ENCODE assay signal across 8 cellular contexts in genomic region chr15:90315276-90315982, GRCh38. TPM values are rescaled to one million over a fixed set of nuclear protein-coding genes. Genes with fewer than 3 reads are reported as not detected.
DNase-seq lines count a peak whose midpoint lies in the region; ATAC-seq and TF ChIP-seq lines count a peak whose summit lies in the region.
"Had no signal": no experiment of that assay in that cellular context is flagged by ENCODE, and none has a peak within 500 bp of the region (broad histone marks: within the 10 kb centered on the region; RNA-seq: fewer than 3 reads in every experiment).

No MANE protein-coding gene starts in this region.

- H3K27me3 Mint-ChIP-seq in activated T-cell treated with anti-CD3 and anti-CD28 coated beads, Interleukin-2, amount 50 U/mL, for 72 hours (ENCODE audit: low read depth): no peaks in the 10 kb centered on the region

- peak overlapping the region; percentile 12; the same call in 1 of the 2 replicates for H3K4me2 ChIP-seq in PC-3 (ENCODE audit: low read length)

- TF ChIP-seq CTCF in PC-3 (conservative IDR thresholded peaks at IDR 0.05; ENCODE audit: low read depth, low read length) (no peak), fibroblast of mammary gland (conservative IDR thresholded peaks at IDR 0.05; ENCODE audit: control insufficient read depth, insufficient read depth, low read depth, low read length) (no peak), mucosa of descending colon (IDR thresholded peaks at IDR 0.05) (no peak)

- no peak overlapping the region for H2AFZ ChIP-seq in PC-3 (ENCODE audit: low read length)

- H3K27ac ChIP-seq in PC-3 (ENCODE audit: low read length): peak overlapping the region; percentile 62

- no peak overlapping the region for H3K27ac Mint-ChIP-seq in activated T-cell treated with anti-CD3 and anti-CD28 coated beads, Interleukin-2, amount 50 U/mL, for 72 hours

- no peaks in the 10 kb centered on the region for H3K9me2 ChIP-seq in PC-3 (replicated peaks; ENCODE audit: low read length)

- H3K4me1 Mint-ChIP-seq in activated T-cell treated with anti-CD3 and anti-CD28 coated beads, Interleukin-2, amount 50 U/mL, for 72 hours (ENCODE audit: low read depth): peaks cover 22% of the 10 kb centered on the region

- BruUV-seq in PC-3 (replicated peaks; lab: Mats Ljungman, UMichigan): no TSS peak

- H3K4me3 ChIP-seq in PC-3 (ENCODE audit: low read length): no peak overlapping the region
- H3K4me3 ChIP-seq in fibroblast of mammary gland (ENCODE audit: control insufficient read depth, low read depth, low read length): no peak overlapping the region
- no peak overlapping the region for H3K4me3 ChIP-seq in mucosa of descending colon

- POLR2A ChIA-PET in PC-3 (lab: Charles Lee; ENCODE audit: unreplicated experiment): no interaction called here

- intact Hi-C loops in PC-3 (cut with micrococcal nuclease) (no loop called here), mucosa of descending colon (cut with DNase I, micrococcal nuclease) (no loop called here)

- no peaks in the 10 kb centered on the region for H3K36me3 Mint-ChIP-seq in activated T-cell treated with anti-CD3 and anti-CD28 coated beads, Interleukin-2, amount 50 U/mL, for 72 hours (ENCODE audit: insufficient read depth in 2 of 2)

- CTCF ChIA-PET in PC-3 (lab: Charles Lee): no interaction called here

- H3K36me3 ChIP-seq in PC-3 (ENCODE audit: low read depth, low read length) (no peaks in the 10 kb centered on the region), mucosa of descending colon (ENCODE audit: low read depth) (no peaks in the 10 kb centered on the region)

- H3K79me2 ChIP-seq in PC-3 (ENCODE audit: low read length): no peaks in the 10 kb centered on the region

- no peaks in the 10 kb centered on the region for H3K9me3 ChIP-seq in PC-3 (ENCODE audit: low read length)
- H3K9me3 ChIP-seq in mucosa of descending colon: no peaks in the 10 kb centered on the region

- DNase-seq in PC-3: peak; percentile 47
- peak; percentile 95 for DNase-seq in fibroblast of mammary gland (ENCODE audit: low read depth)
- peak; percentile 68 to 80 (median 77) for DNase-seq in mucosa of descending colon
- DNase-seq in ureter (ENCODE audit: low spot score): peak; percentile 85
- no peak for DNase-seq in activated T-cell treated with anti-CD3 and anti-CD28 coated beads, Interleukin-2, amount 50 U/mL, for 72 hours
- DNase-seq: activated T-cell treated with anti-CD3 and anti-CD28 coated beads, Interleukin-2, amount 50 U/mL, for 1 hour had no signal

- no peaks in the 10 kb centered on the region for H3K9me3 Mint-ChIP-seq in activated T-cell treated with anti-CD3 and anti-CD28 coated beads, Interleukin-2, amount 50 U/mL, for 72 hours

- H3K27me3 ChIP-seq in PC-3 (ENCODE audit: low read length): no peaks in the 10 kb centered on the region

- no peaks in the 10 kb centered on the region for H3F3A ChIP-seq in PC-3 (ENCODE audit: low read length, unreplicated experiment)

- ATAC-seq in PC-3 (peak; percentile 34; the same call in 1 of the 2 replicates), mucosa of descending colon (peak; percentile 87), HG02870 (IDR thresholded peaks at IDR 0.05; ENCODE audit: unreplicated experiment) (no peak), HG03135 (IDR thresholded peaks at IDR 0.05; ENCODE audit: unreplicated experiment) (no peak)
- no peak for ATAC-seq in activated T-cell treated with anti-CD3 and anti-CD28 coated beads, Interleukin-2, amount 50 U/mL, for 72 hours (replicated peaks in 1 of 2)

- no peak overlapping the region for H3K4me3 Mint-ChIP-seq in activated T-cell treated with anti-CD3 and anti-CD28 coated beads, Interleukin-2, amount 50 U/mL, for 72 hours

- no peaks in the 10 kb centered on the region for H4K20me1 ChIP-seq in PC-3 (ENCODE audit: low read length)

- no peak overlapping the region for H3K9ac ChIP-seq in PC-3 (ENCODE audit: low read length)

- H3K4me1 ChIP-seq in PC-3 (ENCODE audit: insufficient read depth, low read length) (peaks cover 14% of the 10 kb centered on the region), mucosa of descending colon (ENCODE audit: low read depth) (peaks cover 12% of the 10 kb centered on the region)

RNA-seq across cellular contexts. Expression of gene ZNF774, which starts 36.7 kb away (rescaled TPM):
- 1.1 and 1.9 TPM in 2 replicates for total RNA-seq in PC-3 (2014; rRNA removed)
- 10 to 100 TPM; 11.8 to 17.8 (median 15.4) TPM for total RNA-seq in mucosa of descending colon
- 8.9 TPM for total RNA-seq in ureter
- 1 to 10 TPM in 1 of 2 donors, under 1 TPM in 1; 0.60 to 2.7 TPM for total RNA-seq in activated T-cell treated with anti-CD3 and anti-CD28 coated beads, Interleukin-2, amount 50 U/mL, for 72 hours

RNA-seq across cellular contexts. Expression of gene NGRN, which starts 50.0 kb away (rescaled TPM):
- total RNA-seq in PC-3 (2014; rRNA removed): 99.3 and 114 TPM in 2 replicates
- 100 to 1,000 TPM in 1 of 3 donors, 10 to 100 TPM in 2; 41.7 to 111 (median 54.1) TPM for total RNA-seq in mucosa of descending colon
- total RNA-seq in ureter: 98.5 TPM
- 10 to 100 TPM; 38.0 to 38.9 TPM for total RNA-seq in activated T-cell treated with anti-CD3 and anti-CD28 coated beads, Interleukin-2, amount 50 U/mL, for 72 hours

Comparison
In these comparisons a context has a peak if more than half of its experiments do, and no peak if none do; other contexts are left out.
1. ATAC-seq: peak in PC-3 (single experiment) and mucosa of descending colon (single experiment); none in HG02870 (single experiment), activated T-cell treated with anti-CD3 and anti-CD28 coated beads, Interleukin-2, amount 50 U/mL, for 72 hours (0 of 2) and HG03135 (single experiment).
2. DNase-seq: peak in PC-3 (single experiment), fibroblast of mammary gland (single experiment), mucosa of descending colon (3 of 3) and ureter (single experiment); none in activated T-cell treated with anti-CD3 and anti-CD28 coated beads, Interleukin-2, amount 50 U/mL, for 72 hours (0 of 2).